16 cellular contexts compared by ENCODE assay signal in the genomic region with DNA sequence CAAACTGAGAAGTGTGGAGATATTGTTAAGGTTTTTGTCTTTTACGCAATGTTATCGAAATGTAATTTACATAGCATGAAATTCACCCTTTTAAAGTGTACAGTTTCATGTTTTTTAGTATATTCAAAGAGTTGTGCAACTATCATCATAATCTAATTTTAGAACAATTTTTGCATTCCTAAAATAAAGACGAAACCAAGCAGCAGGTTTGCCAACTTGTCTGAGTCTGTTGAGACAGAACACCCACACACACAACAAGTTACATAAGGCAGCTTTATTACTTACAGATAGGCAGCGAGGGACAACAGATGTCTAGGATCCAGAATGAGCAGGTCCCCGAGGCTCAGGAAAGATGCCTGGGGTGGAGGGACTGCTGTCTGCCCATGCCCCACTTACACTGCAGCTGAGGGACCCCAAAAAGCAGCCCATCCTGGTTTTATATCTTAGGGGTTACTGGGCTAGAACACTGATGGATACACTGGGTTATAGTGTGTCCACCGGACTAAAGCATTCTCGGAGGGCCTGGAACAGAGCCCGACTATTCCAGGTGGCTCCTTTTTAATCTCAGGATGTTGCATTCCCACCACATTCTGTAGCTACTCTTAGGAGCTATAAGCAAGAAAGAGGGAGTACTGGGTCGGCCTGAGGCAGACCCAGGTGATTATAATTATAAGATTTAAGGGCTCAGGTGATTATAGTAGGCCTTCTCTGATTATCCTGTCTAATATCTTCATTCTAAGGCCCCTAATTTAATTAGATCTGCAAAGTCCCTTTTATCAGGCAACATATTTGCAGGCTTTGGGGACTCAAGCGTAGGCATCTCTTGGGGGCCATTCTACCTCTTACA.
DNase-seq lines count a peak whose midpoint lies in the region; ATAC-seq and TF ChIP-seq lines count a peak whose summit lies in the region.
"Had no signal": no experiment of that assay in that cellular context is flagged by ENCODE, and none has a peak within 500 bp of the region (broad histone marks: within the 10 kb centered on the region; RNA-seq: fewer than 3 reads in every experiment).

No MANE protein-coding gene starts in this region.

- H3K27me3 ChIP-seq in WERI-Rb-1 (ENCODE audit: insufficient read depth, low read depth, severe bottlenecking), result no peaks in the 10 kb centered on the region
- H3K27me3 ChIP-seq: BLaER1, tibial nerve had no signal

- peak; percentile 58 for DNase-seq in AG08395 (ENCODE audit: low spot score)
- peak; percentile 59 for DNase-seq in GM04504 (ENCODE audit: low read depth)
- peak; percentile 33 for DNase-seq in WERI-Rb-1
- DNase-seq in fibroblast of the conjunctiva (ENCODE audit: low read depth), result peak; percentile 22
- DNase-seq in NCI-H187 (lab: John Stamatoyannopoulos, UW), result no peak
- DNase-seq in NCI-H2107 (lab: John Stamatoyannopoulos, UW), result no peak
- DNase-seq: activated CD8-positive, alpha-beta T cell treated with anti-CD3 and anti-CD28 coated beads for 36 hours; activated effector memory CD4-positive, alpha-beta T cell treated with Interleukin-2 at 50 U/mL for 16 hours; left ventricle myocardium inferior; naive thymus-derived CD4-positive, alpha-beta T cell; NCI-H187 treated with DMSO at 0.1 percent for 48 hours; stimulated activated CD4-positive, alpha-beta T cell treated with anti-CD3 and anti-CD28 coated beads, Interleukin-1b, Interleukin-23, amount 100 ng/mL, for 48 hours had no signal

- H3K9me3 ChIP-seq in WERI-Rb-1 (ENCODE audit: severe bottlenecking), result no peaks in the 10 kb centered on the region
- H3K9me3 ChIP-seq: BLaER1, left ventricle myocardium inferior, tibial nerve had no signal

- no peak for TF ChIP-seq CTCF in WERI-Rb-1 (IDR thresholded peaks at IDR 0.05; ENCODE audit: low read depth, low read length)

- peak overlapping the region; percentile 46; the same call in 1 of the 2 replicates for H3K27ac ChIP-seq in WERI-Rb-1
- H3K27ac ChIP-seq: BLaER1, left ventricle myocardium inferior, tibial nerve had no signal

- H3K36me3 ChIP-seq in WERI-Rb-1, result no peaks in the 10 kb centered on the region
- H3K36me3 ChIP-seq: BLaER1, left ventricle myocardium inferior, tibial nerve had no signal

- H3K4me3 ChIP-seq in WERI-Rb-1 (ENCODE audit: low read depth, low read length), result peak overlapping the region; percentile 10; the same call in 1 of the 2 replicates
- H3K4me3 ChIP-seq: BLaER1, left ventricle myocardium inferior, tibial nerve had no signal

- ATAC-seq in HG03432 (IDR thresholded peaks at IDR 0.05; ENCODE audit: unreplicated experiment) (no peak), HG03196 (IDR thresholded peaks at IDR 0.05; ENCODE audit: unreplicated experiment) (no peak)
- ATAC-seq: activated CD8-positive, alpha-beta T cell treated with anti-CD3 and anti-CD28 coated beads for 36 hours; naive thymus-derived CD4-positive, alpha-beta T cell had no signal

Comparison
In these comparisons a context has a peak if more than half of its experiments do, and no peak if none do; other contexts are left out.
1. DNase-seq: peak in AG08395 (single experiment), GM04504 (single experiment), WERI-Rb-1 (single experiment) and fibroblast of the conjunctiva (single experiment); none in NCI-H187 (0 of 2) and NCI-H2107 (single experiment).